38 cellular contexts compared by ENCODE assay signal in genomic region chr10:70412356-70412755, GRCh38. TPM values are rescaled to one million over a fixed set of nuclear protein-coding genes. Genes with fewer than 3 reads are reported as not detected.
"Had no signal": no experiment of that assay in that cellular context is flagged by ENCODE, and none has a peak within 500 bp of the region (broad histone marks: within the 10 kb centered on the region; RNA-seq: fewer than 3 reads in every experiment).

No MANE protein-coding gene starts in this region.

- ATAC-seq: activated CD4-positive, CD25-positive, alpha-beta regulatory T cell treated with anti-CD3 and anti-CD28 coated beads, Interleukin-2, amount 50 U/mL, for 24 hours; activated naive CD4-positive, alpha-beta T cell treated with anti-CD3 and anti-CD28 coated beads, Interleukin-2, amount 50 U/mL, for 72 hours; body of pancreas; gastrocnemius medialis; mucosa of descending colon; natural killer cell treated with Interleukin-12 subunit alpha and Interleukin-12 subunit beta and Interleukin-15 and Interleukin-18, amount 100 ng/mL, for 72 hours; right lobe of liver; stimulated activated naive CD8-positive, alpha-beta T cell treated with anti-CD3 and anti-CD28 coated beads, Interleukin-15, Interleukin-2, amounts not matched to agents 100 U/mL and 50 U/mL, for 24 hours had no signal

- H3K27me3 ChIP-seq: adrenal gland, body of pancreas, gastrocnemius medialis, neutrophil, ovary, right lobe of liver, upper lobe of left lung had no signal

- H3K4me3 Mint-ChIP-seq: natural killer cell treated with Interleukin-12 subunit alpha and Interleukin-12 subunit beta and Interleukin-15 and Interleukin-18, amount 100 ng/mL, for 72 hours had no signal

- H3K9me3 Mint-ChIP-seq: activated naive CD4-positive, alpha-beta T cell treated with anti-CD3 and anti-CD28 coated beads, Interleukin-2, amount 50 U/mL, for 72 hours; activated T-helper 2 cell treated with anti-CD3 and anti-CD28 coated beads, Interferon-gamma antibody, Interleukin-2, Interleukin-4, amounts not matched to agents 10 μg/mL and 5 μg/mL and 100 μg/mL, durations not matched to agents 14 hours and 24 hours and 36 hours; natural killer cell treated with Interleukin-12 subunit alpha and Interleukin-12 subunit beta and Interleukin-15 and Interleukin-18, amount 100 ng/mL, for 72 hours had no signal

- H3K27ac Mint-ChIP-seq: activated naive CD4-positive, alpha-beta T cell treated with anti-CD3 and anti-CD28 coated beads, Interleukin-2, amount 50 U/mL, for 72 hours; activated T-helper 2 cell treated with anti-CD3 and anti-CD28 coated beads, Interferon-gamma antibody, Interleukin-2, Interleukin-4, amounts not matched to agents 10 μg/mL and 5 μg/mL and 100 μg/mL, durations not matched to agents 14 hours and 24 hours and 36 hours; progenitor cell of endocrine pancreas had no signal

- H3K36me3 ChIP-seq: adrenal gland, neutrophil, ovary, right lobe of liver had no signal

- H3K9me3 ChIP-seq: adrenal gland, body of pancreas, gastrocnemius medialis, left ventricle myocardium inferior, mucosa of descending colon, neutrophil, ovary, right lobe of liver, upper lobe of left lung had no signal

- DNase-seq: activated CD4-positive, alpha-beta T cell treated with anti-CD3 and anti-CD28 coated beads for 48 hours; activated CD4-positive, alpha-beta T cell treated with anti-CD3 and anti-CD28 coated beads, Interleukin-2, amount 50 U/mL, for 48 hours; activated CD8-positive, alpha-beta memory T cell treated with anti-CD3 and anti-CD28 coated beads, Interleukin-2, amount 50 U/mL, for 4 hours; activated naive CD4-positive, alpha-beta T cell; activated T-cell treated with anti-CD3 and anti-CD28 coated beads, Interleukin-2, amount 50 U/mL, for 1 hour; adrenal gland; aorta; body of pancreas; effector CD8-positive, alpha-beta T cell; gastrocnemius medialis; glutamatergic neuron; islet precursor cell; left ventricle myocardium inferior; mesendoderm; mucosa of descending colon; ovary; right lobe of liver; stimulated activated CD4-positive, alpha-beta T cell treated with anti-CD3 and anti-CD28 coated beads, Interleukin-12 subunit alpha, Interleukin-12 subunit beta, amount 100 ng/mL, for 4 hours; stimulated activated CD4-positive, alpha-beta T cell treated with anti-CD3 and anti-CD28 coated beads, Interleukin-4, amount 100 ng/mL, for 1 hour; stimulated activated naive CD8-positive, alpha-beta T cell treated with anti-CD3 and anti-CD28 coated beads, Interleukin-15, Interleukin-2, amounts not matched to agents 100 U/mL and 50 U/mL, for 24 hours; substantia nigra; upper lobe of left lung had no signal

- FAIRE-seq: colon had no signal

- H3K27me3 Mint-ChIP-seq: natural killer cell treated with Interleukin-12 subunit alpha and Interleukin-12 subunit beta and Interleukin-15 and Interleukin-18, amount 100 ng/mL, for 72 hours; progenitor cell of endocrine pancreas had no signal

- H3K27ac ChIP-seq: body of pancreas, left ventricle myocardium inferior, neutrophil, ovary, right lobe of liver, upper lobe of left lung, VCaP had no signal

- H3K4me3 ChIP-seq: adrenal gland, body of pancreas, gastrocnemius medialis, left ventricle myocardium inferior, lung, mucosa of descending colon, ovary, right lobe of liver, upper lobe of left lung had no signal

RNA-seq across cellular contexts. Expression of gene NODAL, which starts 29.1 kb away (rescaled TPM):
- total RNA-seq: activated CD8-positive, alpha-beta memory T cell treated with anti-CD3 and anti-CD28 coated beads for 36 hours; activated naive CD4-positive, alpha-beta T cell treated with anti-CD3 and anti-CD28 coated beads, Interleukin-2, amount 50 U/mL, for 72 hours; activated T-helper 2 cell treated with anti-CD3 and anti-CD28 coated beads, Interferon-gamma antibody, Interleukin-2, Interleukin-4, amounts not matched to agents 10 μg/mL and 5 μg/mL and 100 μg/mL, durations not matched to agents 14 hours and 24 hours and 36 hours; adrenal gland; aorta; body of pancreas; dermis microvascular lymphatic vessel endothelial cell; epithelial cell of proximal tubule; gastrocnemius medialis; lung; mucosa of descending colon; myocyte; natural killer cell treated with Interleukin-12 subunit alpha and Interleukin-12 subunit beta and Interleukin-15 and Interleukin-18, amount 100 ng/mL, for 72 hours; ovary; progenitor cell of endocrine pancreas; renal cortical epithelial cell; right lobe of liver; skeletal muscle tissue; T-helper 1 cell treated with Interleukin-12 subunit alpha and Interleukin-12 subunit beta and Interleukin-4 antibody, amounts not matched to agents 30 ng/mL and 1 ng/mL, for 36 hours; upper lobe of left lung had no signal
